ENCODE assay signal across 22 cellular contexts in genomic region chr21:45899317-45900033, GRCh38.
DNase-seq lines count a peak whose midpoint lies in the region; ATAC-seq and TF ChIP-seq lines count a peak whose summit lies in the region.
"Had no signal": no experiment of that assay in that cellular context is flagged by ENCODE, and none has a peak within 500 bp of the region (broad histone marks: within the 10 kb centered on the region; RNA-seq: fewer than 3 reads in every experiment).

No MANE protein-coding gene starts in this region.

- H3K36me3 ChIP-seq in mammary epithelial cell (ENCODE audit: insufficient read depth, low read length): no peaks in the 10 kb centered on the region
- H3K36me3 ChIP-seq in OCI-LY3 (replicated peaks; ENCODE audit: low read depth, low read length): no peaks in the 10 kb centered on the region
- H3K36me3 ChIP-seq in neuronal stem cell (replicated peaks in 1 of 2; ENCODE audit: control insufficient read depth in 2 of 2, insufficient read depth in 2 of 2, low read length in 2 of 2): no peaks in the 10 kb centered on the region
- H3K36me3 ChIP-seq in smooth muscle cell (ENCODE audit: low read depth): no peaks in the 10 kb centered on the region

- H3K9ac ChIP-seq in mammary epithelial cell (ENCODE audit: insufficient read depth, low read length): no peak overlapping the region
- H3K9ac ChIP-seq in OCI-LY3 (ENCODE audit: low read length): no peak overlapping the region
- no peak overlapping the region for H3K9ac ChIP-seq in neuronal stem cell (ENCODE audit: low read depth, low read length, poor library complexity)
- H3K9ac ChIP-seq in smooth muscle cell (ENCODE audit: low read depth): no peak overlapping the region
- H3K9ac ChIP-seq: KMS-11 had no signal

- dilution Hi-C loops in mammary epithelial cell (cut with HindIII; ENCODE audit: low sequenced_read_pairs): no loop called here

- H3K9me3 ChIP-seq in mammary epithelial cell (replicated peaks; ENCODE audit: insufficient read depth, low read length) (no peaks in the 10 kb centered on the region), OCI-LY3 (ENCODE audit: insufficient read depth, low read length) (no peaks in the 10 kb centered on the region), neuronal stem cell (replicated peaks in 1 of 2; ENCODE audit: control insufficient read depth in 2 of 2, insufficient read depth in 1 of 2, low read depth in 1 of 2, low read length in 2 of 2) (no peaks in the 10 kb centered on the region), smooth muscle cell (replicated peaks; ENCODE audit: low read depth) (no peaks in the 10 kb centered on the region)
- H3K9me3 ChIP-seq: A549, BE2C, SJSA1 had no signal

- no peaks in the 10 kb centered on the region for H3K79me1 ChIP-seq in neuronal stem cell (ENCODE audit: low read depth, low read length)

- BruUV-seq in mammary epithelial cell (replicated peaks; lab: Mats Ljungman, UMichigan): no TSS peak
- no TSS peak for BruUV-seq in MCF 10A (replicated peaks; lab: Mats Ljungman, UMichigan)

- H2BK15ac ChIP-seq in neuronal stem cell (ENCODE audit: low read length): peak overlapping the region; percentile 10

- DNase-seq in mammary epithelial cell (peak; percentile 14), MCF 10A (ENCODE audit: unreplicated experiment) (no peak), chondrocyte (ENCODE audit: low spot score) (peak; percentile 38), neuronal stem cell (ENCODE audit: low spot score) (no peak), smooth muscle cell (lab: John Stamatoyannopoulos, UW; ENCODE audit: unreplicated experiment) (no peak)
- DNase-seq: BE2C; DMS79; H9; NCI-H1105; NCI-H146; NCI-H2029; NCI-H226; NCI-H510A treated with DMSO at 0.1 percent for 48 hours; NCI-H748 treated with DMSO at 0.1 percent for 48 hours; NK-92 treated with Interleukin-12 subunit alpha and Interleukin-12 subunit beta, amount 100 ng/mL, for 24 hours had no signal

- H3K27ac Mint-ChIP-seq in MCF 10A (ENCODE audit: low read depth, unreplicated experiment) (no peak overlapping the region), chondrocyte (ENCODE audit: unreplicated experiment) (no peak overlapping the region)
- H3K27ac Mint-ChIP-seq: H9 had no signal

- no peaks in the 10 kb centered on the region for H3K4me1 ChIP-seq in mammary epithelial cell (ENCODE audit: insufficient read depth, low read length)
- peaks cover 9% of the 10 kb centered on the region for H3K4me1 ChIP-seq in OCI-LY3 (ENCODE audit: low read length)
- H3K4me1 ChIP-seq in neuronal stem cell (ENCODE audit: control insufficient read depth in 2 of 2, insufficient read depth in 1 of 2, low read depth in 1 of 2, low read length in 2 of 2): peaks cover 0 to 9% of the 10 kb centered on the region in 2 donors
- H3K4me1 ChIP-seq in smooth muscle cell (ENCODE audit: low read depth): no peaks in the 10 kb centered on the region
- H3K4me1 ChIP-seq: A549, BE2C, SJSA1 had no signal

- peak overlapping the region; percentile 78 for H3K18ac ChIP-seq in neuronal stem cell (ENCODE audit: low read length)

- H2BK120ac ChIP-seq in neuronal stem cell (ENCODE audit: low read depth, low read length): no peak overlapping the region

- peak overlapping the region; percentile 70 for H2AK5ac ChIP-seq in neuronal stem cell (ENCODE audit: low read depth, low read length)

- peaks cover 3% of the 10 kb centered on the region for H3F3A ChIP-seq in smooth muscle cell (ENCODE audit: low read depth)

- H3K14ac ChIP-seq in neuronal stem cell (ENCODE audit: low read length): peak overlapping the region; percentile 84

- H2AFZ ChIP-seq in mammary epithelial cell (ENCODE audit: low read depth, low read length): no peak overlapping the region
- no peak overlapping the region for H2AFZ ChIP-seq in OCI-LY3 (ENCODE audit: low read depth, low read length)
- no peak overlapping the region for H2AFZ ChIP-seq in neuronal stem cell (ENCODE audit: low read length)
- no peak overlapping the region for H2AFZ ChIP-seq in smooth muscle cell (ENCODE audit: low read depth)

- intact Hi-C loops in mammary epithelial cell (cut with micrococcal nuclease) (no loop called here), MCF 10A (cut with micrococcal nuclease) (no loop called here)

- POLR2A ChIA-PET in MCF 10A (lab: Yijun Ruan, JAX): no interaction called here

- CTCF ChIA-PET in mammary epithelial cell (lab: Charles Lee; ENCODE audit: low non-redundant PET): no interaction called here
- CTCF ChIA-PET in MCF 10A (lab: Yijun Ruan, JAX): no interaction called here

- H3K27ac ChIP-seq in mammary epithelial cell (ENCODE audit: insufficient read depth, low read depth, low read length) (no peak overlapping the region), OCI-LY3 (ENCODE audit: low read length) (no peak overlapping the region), neuronal stem cell (replicated peaks; ENCODE audit: low read length) (no peak overlapping the region), smooth muscle cell (ENCODE audit: low read depth) (no peak overlapping the region)
- H3K27ac ChIP-seq: A549, KMS-11, SJSA1 had no signal

- no peak overlapping the region for H3K4me2 ChIP-seq in mammary epithelial cell (ENCODE audit: insufficient read depth, low read depth, low read length)
- peak overlapping the region; percentile 6; the same call in 1 of the 2 replicates for H3K4me2 ChIP-seq in OCI-LY3 (ENCODE audit: low read length)
- no peak overlapping the region for H3K4me2 ChIP-seq in neuronal stem cell (ENCODE audit: insufficient read depth, low read length, poor library complexity, severe bottlenecking)
- no peak overlapping the region for H3K4me2 ChIP-seq in smooth muscle cell
- H3K4me2 ChIP-seq: A549, KMS-11 had no signal

- no peak for ATAC-seq in GM21619 (IDR thresholded peaks at IDR 0.05; ENCODE audit: unreplicated experiment)
- ATAC-seq in HG03571 (IDR thresholded peaks at IDR 0.05; ENCODE audit: unreplicated experiment): no peak
- ATAC-seq: A549, Panc1 had no signal

- no peak overlapping the region for H2BK5ac ChIP-seq in neuronal stem cell (ENCODE audit: low read length)

- H3K27me3 ChIP-seq in mammary epithelial cell (ENCODE audit: insufficient read depth, low read length) (peaks cover 16% of the 10 kb centered on the region), OCI-LY3 (ENCODE audit: low read depth, low read length) (no peaks in the 10 kb centered on the region), neuronal stem cell (ENCODE audit: control insufficient read depth in 3 of 3, insufficient read depth in 3 of 3, low read depth in 1 of 3, low read length in 3 of 3) (peaks cover 0 to 18% (median 0%) of the 10 kb centered on the region in 3 experiments), smooth muscle cell (ENCODE audit: low read depth) (no peaks in the 10 kb centered on the region)
- H3K27me3 ChIP-seq: BE2C, SJSA1 had no signal

- no peak overlapping the region for H3K23ac ChIP-seq in neuronal stem cell (ENCODE audit: low read depth, low read length, poor library complexity)

- H3K9me3 Mint-ChIP-seq in MCF 10A (ENCODE audit: unreplicated experiment): no peaks in the 10 kb centered on the region
- H3K9me3 Mint-ChIP-seq in chondrocyte (ENCODE audit: low read depth): no peaks in the 10 kb centered on the region
- H3K9me3 Mint-ChIP-seq: H9 had no signal

- in situ Hi-C loops in mammary epithelial cell (cut with MboI; ENCODE audit: low sequenced_read_pairs in 2 of 2): no loop called here

- H3K4me3 Mint-ChIP-seq in MCF 10A (ENCODE audit: unreplicated experiment) (no peak overlapping the region), chondrocyte (ENCODE audit: unreplicated experiment) (no peak overlapping the region)
- H3K4me3 Mint-ChIP-seq: H9 had no signal

- TF ChIP-seq CTCF in mammary epithelial cell (conservative IDR thresholded peaks at IDR 0.05 in 1 of 2, IDR thresholded peaks at IDR 0.05 in 1 of 2; ENCODE audit: extremely low read depth in 1 of 2, insufficient read depth in 1 of 2, low read depth in 1 of 2, low read length in 2 of 2): no peak
- no peak for TF ChIP-seq CTCF in MCF 10A (IDR thresholded peaks at IDR 0.05; ENCODE audit: unreplicated experiment)
- no peak for TF ChIP-seq CTCF in OCI-LY3 (IDR thresholded peaks at IDR 0.05; ENCODE audit: low read depth, low read length)
- TF ChIP-seq CTCF in chondrocyte (IDR thresholded peaks at IDR 0.05): no peak
- no peak for TF ChIP-seq CTCF in smooth muscle cell (IDR thresholded peaks at IDR 0.05; ENCODE audit: borderline replicate concordance, insufficient read depth, poor library complexity, severe bottlenecking)

- no peaks in the 10 kb centered on the region for H3K79me2 ChIP-seq in mammary epithelial cell (ENCODE audit: insufficient read depth, low read length)
- H3K79me2 ChIP-seq in OCI-LY3 (ENCODE audit: low read length): no peaks in the 10 kb centered on the region
- no peaks in the 10 kb centered on the region for H3K79me2 ChIP-seq in smooth muscle cell (ENCODE audit: low read depth)

- H4K91ac ChIP-seq in neuronal stem cell (ENCODE audit: low read depth, low read length, poor library complexity): no peak overlapping the region

- no peak overlapping the region for H4K8ac ChIP-seq in neuronal stem cell (ENCODE audit: low read depth, low read length)

- H3K4me1 Mint-ChIP-seq in MCF 10A (ENCODE audit: insufficient read depth, unreplicated experiment) (no peaks in the 10 kb centered on the region), chondrocyte (ENCODE audit: low read depth) (peaks cover 2% of the 10 kb centered on the region)

- H3K36me3 Mint-ChIP-seq in MCF 10A (ENCODE audit: insufficient read depth, unreplicated experiment): no peaks in the 10 kb centered on the region
- H3K36me3 Mint-ChIP-seq in chondrocyte (ENCODE audit: low read depth): peaks cover 9% of the 10 kb centered on the region

- no peak overlapping the region for H2BK12ac ChIP-seq in neuronal stem cell (ENCODE audit: low read length)

- no peaks in the 10 kb centered on the region for H4K20me1 ChIP-seq in mammary epithelial cell (ENCODE audit: insufficient read depth, low read length)
- H4K20me1 ChIP-seq in OCI-LY3 (ENCODE audit: insufficient read depth, low read length): no peaks in the 10 kb centered on the region
- no peaks in the 10 kb centered on the region for H4K20me1 ChIP-seq in smooth muscle cell (ENCODE audit: low read depth)

- H3K4ac ChIP-seq in neuronal stem cell (ENCODE audit: low read length): no peak overlapping the region

- 67% methylated on average over 15 of the region's 17 CpGs for WGBS in mammary epithelial cell (ENCODE audit: low coverage, missing lambda C conversion rate)
- no CpG with 5 or more reads among the region's 17 CpGs for WGBS in neuronal stem cell (ENCODE audit: extremely low coverage in 2 of 2, insufficient read length in 2 of 2, insufficient replicate concordance in 1 of 2), 2 donors
- 88% methylated on average over 17 of the region's 17 CpGs for WGBS in smooth muscle cell (ENCODE audit: low lambda C conversion rate)

- H3K27me3 Mint-ChIP-seq in MCF 10A (ENCODE audit: insufficient read depth, unreplicated experiment): peaks cover 16% of the 10 kb centered on the region
- H3K27me3 Mint-ChIP-seq in chondrocyte (ENCODE audit: low read depth): peaks cover 2% of the 10 kb centered on the region

- H3K4me3 ChIP-seq in mammary epithelial cell (replicated peaks in 1 of 3; ENCODE audit: insufficient read depth in 1 of 3, low read depth in 2 of 3, low read length in 3 of 3) (no peak overlapping the region), OCI-LY3 (ENCODE audit: low read length) (no peak overlapping the region), neuronal stem cell (ENCODE audit: low read length in 2 of 2) (peak overlapping the region in 1 of 2 donors; percentile 36), smooth muscle cell (no peak overlapping the region)
- H3K4me3 ChIP-seq: A549, SJSA1 had no signal

Comparison
In these comparisons a context has a peak if more than half of its experiments do, and no peak if none do; other contexts are left out.
1. DNase-seq: peak in mammary epithelial cell (single experiment) and chondrocyte (single experiment); none in MCF 10A (single experiment), neuronal stem cell (single experiment) and smooth muscle cell (single experiment).